In genomic region chr5:127746756-127747155, GRCh38 we compare ENCODE assay signal across 1 cellular context.
TF ChIP-seq lines count a peak whose summit lies in the region.

No MANE protein-coding gene starts in this region.

TF ChIP-seq in GM23338, 12 proteins besides CTCF, POLR2A, EP300 and RAD21 (continued from another document):
- TF ChIP-seq REST (IDR thresholded peaks at IDR 0.05; ENCODE audit: unreplicated experiment) (no peak), JUNB (IDR thresholded peaks at IDR 0.05; ENCODE audit: unreplicated experiment) (no peak), ETS1 (IDR thresholded peaks at IDR 0.05) (no peak), EZH2phosphoT487 (IDR thresholded peaks at IDR 0.05; ENCODE audit: unreplicated experiment) (no peak), ZNF114 (CRISPR knock-in tag; IDR thresholded peaks at IDR 0.05) (no peak), STAT1 (IDR thresholded peaks at IDR 0.05; ENCODE audit: unreplicated experiment) (no peak)
